In genomic region chr2:74715880-74716279, GRCh38 we compare ENCODE assay signal across 8 cellular contexts.
DNase-seq lines count a peak whose midpoint lies in the region; ATAC-seq and TF ChIP-seq lines count a peak whose summit lies in the region.

No MANE protein-coding gene starts in this region.

- H3K36me3 ChIP-seq in left ventricle myocardium inferior (no peaks in the 10 kb centered on the region), mesenchymal stem cell (ENCODE audit: control insufficient read depth in 1 of 2, insufficient read depth in 2 of 2, low read depth in 1 of 2, low read length in 2 of 2) (no peaks in the 10 kb centered on the region), vagina (no peaks in the 10 kb centered on the region)

- no peak overlapping the region for H2BK5ac ChIP-seq in mesenchymal stem cell (ENCODE audit: low read depth, low read length, poor library complexity, severe bottlenecking)

- H2BK120ac ChIP-seq in mesenchymal stem cell (ENCODE audit: low read depth, low read length): no peak overlapping the region

- TF ChIP-seq CTCF in left ventricle myocardium inferior (IDR thresholded peaks at IDR 0.05; ENCODE audit: borderline replicate concordance) (no peak), astrocyte of the cerebellum (IDR thresholded peaks at IDR 0.05; ENCODE audit: low read depth, low read length, missing control alignments) (no peak), vagina (IDR thresholded peaks at IDR 0.05) (no peak)

- peak overlapping the region in 1 of 2 experiments; percentile 93 for H3K18ac ChIP-seq in mesenchymal stem cell (ENCODE audit: low read depth in 1 of 2, low read length in 2 of 2)

- H2BK15ac ChIP-seq in mesenchymal stem cell (ENCODE audit: low read depth, poor library complexity, severe bottlenecking): no peak overlapping the region

- no peak for ATAC-seq in Right ventricle myocardium superior (ENCODE audit: poor library complexity)
- no peak for ATAC-seq in GM18868 (IDR thresholded peaks at IDR 0.05; ENCODE audit: unreplicated experiment)

- H3K27me3 ChIP-seq in left ventricle myocardium inferior (ENCODE audit: low read depth) (peaks cover 56% of the 10 kb centered on the region), mesenchymal stem cell (ENCODE audit: control insufficient read depth in 1 of 2, insufficient read depth in 1 of 2, low read length in 2 of 2) (peaks cover 0 to 45% of the 10 kb centered on the region in 2 experiments), vagina (no peaks in the 10 kb centered on the region)

- no peak overlapping the region for H2AK5ac ChIP-seq in mesenchymal stem cell (ENCODE audit: low read length, severe bottlenecking)

- peaks cover 8% of the 10 kb centered on the region for H3K4me1 ChIP-seq in left ventricle myocardium inferior
- peaks cover 6% of the 10 kb centered on the region for H3K4me1 ChIP-seq in mesenchymal stem cell (ENCODE audit: control insufficient read depth, insufficient read depth, low read depth, low read length)
- peaks cover 6% of the 10 kb centered on the region for H3K4me1 ChIP-seq in vagina

- H4K8ac ChIP-seq in mesenchymal stem cell (ENCODE audit: low read length): no peak overlapping the region

- peak overlapping the region; percentile 73 for H3K9ac ChIP-seq in mesenchymal stem cell (ENCODE audit: low read length)

- WGBS in mesenchymal stem cell: 95% methylated on average over 4 of the region's 6 CpGs

- no peak overlapping the region for H2BK12ac ChIP-seq in mesenchymal stem cell (ENCODE audit: low read length in 2 of 2)

- H3K4me2 ChIP-seq in mesenchymal stem cell (ENCODE audit: low read length, poor library complexity, severe bottlenecking): peak overlapping the region; percentile 99

- in situ Hi-C loops in astrocyte of the cerebellum (cut with HindIII; ENCODE audit: low sequenced_read_pairs): no loop called here

- no peak overlapping the region for H4K91ac ChIP-seq in mesenchymal stem cell (ENCODE audit: low read length)

- intact Hi-C loops in left ventricle myocardium inferior (cut with micrococcal nuclease): loop anchor here (2.0 kb wide), 1 partner anchor 159 kb away; no protein-coding TSS in a partner anchor
- intact Hi-C loops in Right ventricle myocardium superior (cut with DNase I): loop anchor here (2.0 kb wide), 1 partner anchor 161 kb away; no protein-coding TSS in a partner anchor
- intact Hi-C loops in vagina (cut with DNase I): loop anchor here (2.0 kb wide), 1 partner anchor 159 kb away; no protein-coding TSS in a partner anchor

- H3K14ac ChIP-seq in mesenchymal stem cell (ENCODE audit: low read length in 2 of 2): no peak overlapping the region

- no peaks in the 10 kb centered on the region for H3K79me1 ChIP-seq in mesenchymal stem cell (replicated peaks; ENCODE audit: low read length, poor library complexity, severe bottlenecking)

- peak overlapping the region; percentile 93 for H2AFZ ChIP-seq in mesenchymal stem cell (ENCODE audit: low read depth, low read length)

- H3K4ac ChIP-seq in mesenchymal stem cell (ENCODE audit: low read depth in 1 of 2, low read length in 2 of 2): no peak overlapping the region

- no peak for TF ChIP-seq POLR2A in vagina (IDR thresholded peaks at IDR 0.05)

- H3K9me3 ChIP-seq in left ventricle myocardium inferior (replicated peaks) (no peaks in the 10 kb centered on the region), mesenchymal stem cell (ENCODE audit: control insufficient read depth, low read length) (no peaks in the 10 kb centered on the region), vagina (no peaks in the 10 kb centered on the region)

- DNase-seq in left ventricle myocardium inferior (no peak), Right ventricle myocardium superior (no peak), astrocyte of the cerebellum (ENCODE audit: low read depth) (no peak), mesenchymal stem cell (no peak), vagina (ENCODE audit: extremely low spot score in 2 of 2) (no peak), hepatic stellate cell (ENCODE audit: low spot score) (no peak), NCI-H2171 treated with DMSO at 0.1 percent for 48 hours (lab: John Stamatoyannopoulos, UW) (no peak)

- no peak overlapping the region for H3K27ac ChIP-seq in left ventricle myocardium inferior (replicated peaks)
- no peak overlapping the region for H3K27ac ChIP-seq in mesenchymal stem cell (ENCODE audit: low read length, poor library complexity, severe bottlenecking)
- peak overlapping the region; percentile 69 for H3K27ac ChIP-seq in vagina

- peak overlapping the region; percentile 70 for H3K4me3 ChIP-seq in left ventricle myocardium inferior
- peak overlapping the region; percentile 46 for H3K4me3 ChIP-seq in astrocyte of the cerebellum (ENCODE audit: low read depth, low read length)
- H3K4me3 ChIP-seq in mesenchymal stem cell (ENCODE audit: insufficient read depth in 1 of 2, low read depth in 1 of 2, low read length in 2 of 2): peak overlapping the region in 1 of 2 experiments; percentile 77
- H3K4me3 ChIP-seq in vagina: peak overlapping the region; percentile 51 to 58

- H3K23ac ChIP-seq in mesenchymal stem cell (ENCODE audit: low read length in 2 of 2): peak overlapping the region in 1 of 2 experiments; percentile 23
